1 cellular context compared by ENCODE assay signal in the genomic region with DNA sequence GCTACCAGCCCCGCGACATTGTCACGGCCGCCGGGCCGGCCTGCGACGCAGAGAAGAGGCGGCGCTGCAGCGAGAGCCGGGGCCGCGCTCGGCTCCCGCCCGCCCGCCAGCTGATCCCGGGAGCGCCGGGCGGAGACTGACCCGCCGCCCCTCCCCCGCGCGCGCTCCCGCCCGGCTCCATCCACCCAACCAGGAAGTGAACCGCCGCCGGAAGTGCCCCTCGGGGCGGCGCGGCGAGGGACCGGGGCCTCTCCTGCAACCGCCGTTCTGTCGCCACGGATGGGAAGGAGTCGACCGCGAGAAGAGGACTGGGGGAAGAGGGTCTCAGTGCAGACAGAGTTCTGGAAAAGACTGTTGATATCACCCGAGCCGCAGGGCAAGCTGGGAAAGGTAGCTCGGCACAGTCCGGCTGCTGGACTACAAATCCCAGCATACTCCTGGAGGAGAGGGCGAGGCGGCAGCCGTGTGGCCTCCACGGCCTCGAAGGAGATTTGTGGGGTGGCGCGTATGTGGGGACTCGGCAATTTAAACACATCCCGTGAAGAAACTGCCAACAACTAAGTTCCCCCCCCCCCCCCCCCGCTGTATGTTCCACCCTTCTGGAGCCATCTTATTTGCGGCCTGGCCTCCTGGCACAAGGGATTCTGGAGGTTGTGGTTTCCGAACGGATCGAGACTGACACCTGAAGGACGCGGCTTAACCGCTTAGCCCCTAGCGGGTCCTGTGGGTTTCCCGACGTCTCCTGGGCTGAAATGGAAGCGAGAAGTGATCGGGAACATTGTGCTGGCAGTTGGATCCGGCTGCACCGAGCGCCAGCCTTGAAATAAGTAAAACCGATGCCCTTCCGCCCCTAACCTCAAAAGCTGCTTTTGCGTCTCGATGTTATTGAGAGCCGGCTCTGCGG.
TF ChIP-seq lines count a peak whose summit lies in the region.

A gene (minus strand): TSS at position 138 of the 904 bp plus-strand sequence. CDS start 699 bp downstream, outside the sequence.

TF ChIP-seq in HEK293, 187 proteins besides CTCF, POLR2A, EP300 and RAD21 (continued from another document and continues in another):
- TF ChIP-seq, protein P1, sequence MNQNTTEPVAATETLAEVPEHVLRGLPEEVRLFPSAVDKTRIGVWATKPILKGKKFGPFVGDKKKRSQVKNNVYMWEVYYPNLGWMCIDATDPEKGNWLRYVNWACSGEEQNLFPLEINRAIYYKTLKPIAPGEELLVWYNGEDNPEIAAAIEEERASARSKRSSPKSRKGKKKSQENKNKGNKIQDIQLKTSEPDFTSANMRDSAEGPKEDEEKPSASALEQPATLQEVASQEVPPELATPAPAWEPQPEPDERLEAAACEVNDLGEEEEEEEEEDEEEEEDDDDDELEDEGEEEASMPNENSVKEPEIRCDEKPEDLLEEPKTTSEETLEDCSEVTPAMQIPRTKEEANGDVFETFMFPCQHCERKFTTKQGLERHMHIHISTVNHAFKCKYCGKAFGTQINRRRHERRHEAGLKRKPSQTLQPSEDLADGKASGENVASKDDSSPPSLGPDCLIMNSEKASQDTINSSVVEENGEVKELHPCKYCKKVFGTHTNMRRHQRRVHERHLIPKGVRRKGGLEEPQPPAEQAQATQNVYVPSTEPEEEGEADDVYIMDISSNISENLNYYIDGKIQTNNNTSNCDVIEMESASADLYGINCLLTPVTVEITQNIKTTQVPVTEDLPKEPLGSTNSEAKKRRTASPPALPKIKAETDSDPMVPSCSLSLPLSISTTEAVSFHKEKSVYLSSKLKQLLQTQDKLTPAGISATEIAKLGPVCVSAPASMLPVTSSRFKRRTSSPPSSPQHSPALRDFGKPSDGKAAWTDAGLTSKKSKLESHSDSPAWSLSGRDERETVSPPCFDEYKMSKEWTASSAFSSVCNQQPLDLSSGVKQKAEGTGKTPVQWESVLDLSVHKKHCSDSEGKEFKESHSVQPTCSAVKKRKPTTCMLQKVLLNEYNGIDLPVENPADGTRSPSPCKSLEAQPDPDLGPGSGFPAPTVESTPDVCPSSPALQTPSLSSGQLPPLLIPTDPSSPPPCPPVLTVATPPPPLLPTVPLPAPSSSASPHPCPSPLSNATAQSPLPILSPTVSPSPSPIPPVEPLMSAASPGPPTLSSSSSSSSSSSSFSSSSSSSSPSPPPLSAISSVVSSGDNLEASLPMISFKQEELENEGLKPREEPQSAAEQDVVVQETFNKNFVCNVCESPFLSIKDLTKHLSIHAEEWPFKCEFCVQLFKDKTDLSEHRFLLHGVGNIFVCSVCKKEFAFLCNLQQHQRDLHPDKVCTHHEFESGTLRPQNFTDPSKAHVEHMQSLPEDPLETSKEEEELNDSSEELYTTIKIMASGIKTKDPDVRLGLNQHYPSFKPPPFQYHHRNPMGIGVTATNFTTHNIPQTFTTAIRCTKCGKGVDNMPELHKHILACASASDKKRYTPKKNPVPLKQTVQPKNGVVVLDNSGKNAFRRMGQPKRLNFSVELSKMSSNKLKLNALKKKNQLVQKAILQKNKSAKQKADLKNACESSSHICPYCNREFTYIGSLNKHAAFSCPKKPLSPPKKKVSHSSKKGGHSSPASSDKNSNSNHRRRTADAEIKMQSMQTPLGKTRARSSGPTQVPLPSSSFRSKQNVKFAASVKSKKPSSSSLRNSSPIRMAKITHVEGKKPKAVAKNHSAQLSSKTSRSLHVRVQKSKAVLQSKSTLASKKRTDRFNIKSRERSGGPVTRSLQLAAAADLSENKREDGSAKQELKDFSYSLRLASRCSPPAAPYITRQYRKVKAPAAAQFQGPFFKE (tag by site-specific recombination; IDR thresholded peaks at IDR 0.05; ENCODE audit: borderline replicate concordance) = no peak
- TF ChIP-seq, protein P2, sequence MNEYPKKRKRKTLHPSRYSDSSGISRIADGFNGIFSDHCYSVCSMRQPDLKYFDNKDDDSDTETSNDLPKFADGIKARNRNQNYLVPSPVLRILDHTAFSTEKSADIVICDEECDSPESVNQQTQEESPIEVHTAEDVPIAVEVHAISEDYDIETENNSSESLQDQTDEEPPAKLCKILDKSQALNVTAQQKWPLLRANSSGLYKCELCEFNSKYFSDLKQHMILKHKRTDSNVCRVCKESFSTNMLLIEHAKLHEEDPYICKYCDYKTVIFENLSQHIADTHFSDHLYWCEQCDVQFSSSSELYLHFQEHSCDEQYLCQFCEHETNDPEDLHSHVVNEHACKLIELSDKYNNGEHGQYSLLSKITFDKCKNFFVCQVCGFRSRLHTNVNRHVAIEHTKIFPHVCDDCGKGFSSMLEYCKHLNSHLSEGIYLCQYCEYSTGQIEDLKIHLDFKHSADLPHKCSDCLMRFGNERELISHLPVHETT (tag by site-specific recombination; IDR thresholded peaks at IDR 0.05) = no peak
- TF ChIP-seq ZNF423 (tag by site-specific recombination; IDR thresholded peaks at IDR 0.05) (no peak), IKZF3 (tag by site-specific recombination; IDR thresholded peaks at IDR 0.05) (peak; percentile 89), ZNF354C (tag by site-specific recombination; IDR thresholded peaks at IDR 0.05; ENCODE audit: borderline replicate concordance, low read depth) (no peak), ZFP37 (tag by site-specific recombination; IDR thresholded peaks at IDR 0.05) (no peak), MEIS1 (CRISPR knock-in tag; IDR thresholded peaks at IDR 0.05; ENCODE audit: borderline replicate concordance) (no peak), ZNF140 (tag by site-specific recombination; IDR thresholded peaks at IDR 0.05) (no peak), ZBTB20 (tag by site-specific recombination; IDR thresholded peaks at IDR 0.05) (peak; percentile 72; the same call in 1 of the 2 replicates), ZNF530 (tag by site-specific recombination; IDR thresholded peaks at IDR 0.05; ENCODE audit: low read depth) (no peak), ZNF768 (tag by site-specific recombination; IDR thresholded peaks at IDR 0.05) (no peak), ZNF701 (tag by site-specific recombination; IDR thresholded peaks at IDR 0.05) (no peak), EGR2 (tag by site-specific recombination; IDR thresholded peaks at IDR 0.05; ENCODE audit: low read depth) (no peak), ZNF324 (tag by site-specific recombination; IDR thresholded peaks at IDR 0.05) (0 out of 2 replicates have a peak, but pooled peaks have one; percentile 38), ZNF16 (tag by site-specific recombination; IDR thresholded peaks at IDR 0.05; ENCODE audit: low read depth) (no peak), FEZF1 (tag by site-specific recombination; IDR thresholded peaks at IDR 0.05) (no peak), ZNF394 (tag by site-specific recombination; IDR thresholded peaks at IDR 0.05; ENCODE audit: borderline replicate concordance) (no peak; the same call in 1 of the 2 replicates), KLF1 (tag by site-specific recombination; IDR thresholded peaks at IDR 0.05) (peak; percentile 35; the same call in 1 of the 2 replicates), ZNF707 (tag by site-specific recombination; IDR thresholded peaks at IDR 0.05) (no peak), ZBTB17 (tag by site-specific recombination; IDR thresholded peaks at IDR 0.05) (peak; percentile 89), ZNF266 (tag by site-specific recombination; IDR thresholded peaks at IDR 0.05; ENCODE audit: low read depth) (no peak), RBAK (tag by site-specific recombination; IDR thresholded peaks at IDR 0.05) (no peak), ZNF624 (tag by site-specific recombination; IDR thresholded peaks at IDR 0.05) (no peak), ZFP41 (tag by site-specific recombination; IDR thresholded peaks at IDR 0.05; ENCODE audit: borderline replicate concordance) (no peak), BCL11B (tag by site-specific recombination; IDR thresholded peaks at IDR 0.05; ENCODE audit: low read depth) (no peak), ZNF610 (tag by site-specific recombination; IDR thresholded peaks at IDR 0.05; ENCODE audit: borderline replicate concordance) (no peak), ZSCAN30 (tag by site-specific recombination; IDR thresholded peaks at IDR 0.05) (peak; percentile 41; the same call in 1 of the 2 replicates), GLI4 (tag by site-specific recombination; IDR thresholded peaks at IDR 0.05) (no peak), ZNF792 (tag by site-specific recombination; IDR thresholded peaks at IDR 0.05) (no peak), ZNF184 (tag by site-specific recombination; IDR thresholded peaks at IDR 0.05) (no peak), ZNF776 (tag by site-specific recombination; IDR thresholded peaks at IDR 0.05; ENCODE audit: borderline replicate concordance) (no peak), ZNF239 (tag by site-specific recombination; IDR thresholded peaks at IDR 0.05) (no peak)
- TF ChIP-seq, protein P3, sequence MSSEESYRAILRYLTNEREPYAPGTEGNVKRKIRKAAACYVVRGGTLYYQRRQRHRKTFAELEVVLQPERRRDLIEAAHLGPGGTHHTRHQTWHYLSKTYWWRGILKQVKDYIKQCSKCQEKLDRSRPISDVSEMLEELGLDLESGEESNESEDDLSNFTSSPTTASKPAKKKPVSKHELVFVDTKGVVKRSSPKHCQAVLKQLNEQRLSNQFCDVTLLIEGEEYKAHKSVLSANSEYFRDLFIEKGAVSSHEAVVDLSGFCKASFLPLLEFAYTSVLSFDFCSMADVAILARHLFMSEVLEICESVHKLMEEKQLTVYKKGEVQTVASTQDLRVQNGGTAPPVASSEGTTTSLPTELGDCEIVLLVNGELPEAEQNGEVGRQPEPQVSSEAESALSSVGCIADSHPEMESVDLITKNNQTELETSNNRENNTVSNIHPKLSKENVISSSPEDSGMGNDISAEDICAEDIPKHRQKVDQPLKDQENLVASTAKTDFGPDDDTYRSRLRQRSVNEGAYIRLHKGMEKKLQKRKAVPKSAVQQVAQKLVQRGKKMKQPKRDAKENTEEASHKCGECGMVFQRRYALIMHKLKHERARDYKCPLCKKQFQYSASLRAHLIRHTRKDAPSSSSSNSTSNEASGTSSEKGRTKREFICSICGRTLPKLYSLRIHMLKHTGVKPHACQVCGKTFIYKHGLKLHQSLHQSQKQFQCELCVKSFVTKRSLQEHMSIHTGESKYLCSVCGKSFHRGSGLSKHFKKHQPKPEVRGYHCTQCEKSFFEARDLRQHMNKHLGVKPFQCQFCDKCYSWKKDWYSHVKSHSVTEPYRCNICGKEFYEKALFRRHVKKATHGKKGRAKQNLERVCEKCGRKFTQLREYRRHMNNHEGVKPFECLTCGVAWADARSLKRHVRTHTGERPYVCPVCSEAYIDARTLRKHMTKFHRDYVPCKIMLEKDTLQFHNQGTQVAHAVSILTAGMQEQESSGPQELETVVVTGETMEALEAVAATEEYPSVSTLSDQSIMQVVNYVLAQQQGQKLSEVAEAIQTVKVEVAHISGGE (tag by site-specific recombination; conservative IDR thresholded peaks at IDR 0.05; ENCODE audit: low read depth) = peak; percentile 97
- TF ChIP-seq, protein P4, sequence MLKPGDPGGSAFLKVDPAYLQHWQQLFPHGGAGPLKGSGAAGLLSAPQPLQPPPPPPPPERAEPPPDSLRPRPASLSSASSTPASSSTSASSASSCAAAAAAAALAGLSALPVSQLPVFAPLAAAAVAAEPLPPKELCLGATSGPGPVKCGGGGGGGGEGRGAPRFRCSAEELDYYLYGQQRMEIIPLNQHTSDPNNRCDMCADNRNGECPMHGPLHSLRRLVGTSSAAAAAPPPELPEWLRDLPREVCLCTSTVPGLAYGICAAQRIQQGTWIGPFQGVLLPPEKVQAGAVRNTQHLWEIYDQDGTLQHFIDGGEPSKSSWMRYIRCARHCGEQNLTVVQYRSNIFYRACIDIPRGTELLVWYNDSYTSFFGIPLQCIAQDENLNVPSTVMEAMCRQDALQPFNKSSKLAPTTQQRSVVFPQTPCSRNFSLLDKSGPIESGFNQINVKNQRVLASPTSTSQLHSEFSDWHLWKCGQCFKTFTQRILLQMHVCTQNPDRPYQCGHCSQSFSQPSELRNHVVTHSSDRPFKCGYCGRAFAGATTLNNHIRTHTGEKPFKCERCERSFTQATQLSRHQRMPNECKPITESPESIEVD (tag by site-specific recombination; IDR thresholded peaks at IDR 0.05) = no peak
- TF ChIP-seq, protein P5, sequence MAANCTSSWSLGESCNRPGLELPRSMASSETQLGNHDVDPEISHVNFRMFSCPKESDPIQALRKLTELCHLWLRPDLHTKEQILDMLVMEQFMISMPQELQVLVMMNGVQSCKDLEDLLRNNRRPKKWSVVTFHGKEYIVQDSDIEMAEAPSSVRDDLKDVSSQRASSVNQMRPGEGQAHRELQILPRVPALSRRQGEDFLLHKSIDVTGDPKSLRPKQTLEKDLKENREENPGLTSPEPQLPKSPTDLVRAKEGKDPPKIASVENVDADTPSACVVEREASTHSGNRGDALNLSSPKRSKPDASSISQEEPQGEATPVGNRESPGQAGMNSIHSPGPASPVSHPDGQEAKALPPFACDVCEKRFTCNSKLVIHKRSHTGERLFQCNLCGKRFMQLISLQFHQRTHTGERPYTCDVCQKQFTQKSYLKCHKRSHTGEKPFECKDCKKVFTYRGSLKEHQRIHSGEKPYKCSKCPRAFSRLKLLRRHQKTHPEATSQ (tag by site-specific recombination; IDR thresholded peaks at IDR 0.05) = no peak
- TF ChIP-seq, protein P6, sequence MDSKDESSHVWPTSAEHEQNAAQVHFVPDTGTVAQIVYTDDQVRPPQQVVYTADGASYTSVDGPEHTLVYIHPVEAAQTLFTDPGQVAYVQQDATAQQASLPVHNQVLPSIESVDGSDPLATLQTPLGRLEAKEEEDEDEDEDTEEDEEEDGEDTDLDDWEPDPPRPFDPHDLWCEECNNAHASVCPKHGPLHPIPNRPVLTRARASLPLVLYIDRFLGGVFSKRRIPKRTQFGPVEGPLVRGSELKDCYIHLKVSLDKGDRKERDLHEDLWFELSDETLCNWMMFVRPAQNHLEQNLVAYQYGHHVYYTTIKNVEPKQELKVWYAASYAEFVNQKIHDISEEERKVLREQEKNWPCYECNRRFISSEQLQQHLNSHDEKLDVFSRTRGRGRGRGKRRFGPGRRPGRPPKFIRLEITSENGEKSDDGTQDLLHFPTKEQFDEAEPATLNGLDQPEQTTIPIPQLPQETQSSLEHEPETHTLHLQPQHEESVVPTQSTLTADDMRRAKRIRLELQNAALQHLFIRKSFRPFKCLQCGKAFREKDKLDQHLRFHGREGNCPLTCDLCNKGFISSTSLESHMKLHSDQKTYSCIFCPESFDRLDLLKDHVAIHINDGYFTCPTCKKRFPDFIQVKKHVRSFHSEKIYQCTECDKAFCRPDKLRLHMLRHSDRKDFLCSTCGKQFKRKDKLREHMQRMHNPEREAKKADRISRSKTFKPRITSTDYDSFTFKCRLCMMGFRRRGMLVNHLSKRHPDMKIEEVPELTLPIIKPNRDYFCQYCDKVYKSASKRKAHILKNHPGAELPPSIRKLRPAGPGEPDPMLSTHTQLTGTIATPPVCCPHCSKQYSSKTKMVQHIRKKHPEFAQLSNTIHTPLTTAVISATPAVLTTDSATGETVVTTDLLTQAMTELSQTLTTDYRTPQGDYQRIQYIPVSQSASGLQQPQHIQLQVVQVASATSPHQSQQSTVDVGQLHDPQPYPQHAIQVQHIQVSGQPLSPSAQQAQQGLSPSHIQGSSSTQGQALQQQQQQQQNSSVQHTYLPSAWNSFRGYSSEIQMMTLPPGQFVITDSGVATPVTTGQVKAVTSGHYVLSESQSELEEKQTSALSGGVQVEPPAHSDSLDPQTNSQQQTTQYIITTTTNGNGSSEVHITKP (tag by site-specific recombination; IDR thresholded peaks at IDR 0.05) = peak; percentile 86
- TF ChIP-seq, protein P7, sequence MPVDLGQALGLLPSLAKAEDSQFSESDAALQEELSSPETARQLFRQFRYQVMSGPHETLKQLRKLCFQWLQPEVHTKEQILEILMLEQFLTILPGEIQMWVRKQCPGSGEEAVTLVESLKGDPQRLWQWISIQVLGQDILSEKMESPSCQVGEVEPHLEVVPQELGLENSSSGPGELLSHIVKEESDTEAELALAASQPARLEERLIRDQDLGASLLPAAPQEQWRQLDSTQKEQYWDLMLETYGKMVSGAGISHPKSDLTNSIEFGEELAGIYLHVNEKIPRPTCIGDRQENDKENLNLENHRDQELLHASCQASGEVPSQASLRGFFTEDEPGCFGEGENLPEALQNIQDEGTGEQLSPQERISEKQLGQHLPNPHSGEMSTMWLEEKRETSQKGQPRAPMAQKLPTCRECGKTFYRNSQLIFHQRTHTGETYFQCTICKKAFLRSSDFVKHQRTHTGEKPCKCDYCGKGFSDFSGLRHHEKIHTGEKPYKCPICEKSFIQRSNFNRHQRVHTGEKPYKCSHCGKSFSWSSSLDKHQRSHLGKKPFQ (tag by site-specific recombination; IDR thresholded peaks at IDR 0.05) = no peak
